ENCODE assay signal across 8 cellular contexts in the genomic region with DNA sequence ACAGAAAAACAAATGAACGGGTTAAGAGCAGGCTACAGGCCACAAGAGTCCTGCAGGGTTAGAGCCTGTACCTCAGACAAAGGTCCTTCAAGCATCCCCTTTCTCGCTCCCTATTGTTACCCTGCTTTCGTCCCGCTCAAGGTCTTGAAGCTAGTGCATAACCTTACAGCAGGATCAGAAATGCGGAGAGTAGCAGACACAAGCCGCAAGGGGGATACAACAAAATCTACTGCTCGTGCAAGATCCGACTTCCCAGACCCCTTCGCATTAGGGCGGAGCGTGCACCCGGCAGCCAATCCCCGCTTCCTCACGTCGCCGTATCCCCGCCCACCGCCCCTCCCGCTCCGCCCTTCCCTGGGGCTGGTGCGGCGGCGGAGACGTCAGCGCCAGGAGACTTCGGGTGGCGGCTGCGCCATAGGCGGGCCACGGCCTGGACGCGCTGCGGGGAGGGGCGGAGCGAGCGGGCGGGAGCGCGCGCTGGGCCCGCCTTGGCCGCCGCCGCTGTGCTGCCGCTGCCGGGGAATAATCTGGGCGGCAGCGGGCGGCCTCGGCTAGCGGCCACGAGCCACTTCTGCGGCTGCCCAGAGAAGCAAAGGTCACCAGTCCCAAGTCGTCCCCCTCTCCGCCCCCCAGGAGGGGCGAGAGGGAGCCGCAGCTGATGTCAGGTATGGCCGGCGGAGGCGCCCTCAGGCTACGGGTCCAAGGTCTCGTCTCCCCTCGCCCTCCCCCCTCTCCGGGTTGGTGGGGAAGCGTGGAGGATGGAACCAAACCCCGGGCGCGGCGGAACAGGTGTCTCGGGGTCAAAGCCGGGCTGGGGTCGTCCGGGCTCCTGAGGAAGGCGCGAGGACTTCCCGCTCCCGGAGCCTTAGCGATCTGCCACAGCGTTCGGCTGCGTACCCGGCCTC. TPM values are rescaled to one million over a fixed set of nuclear protein-coding genes. Genes with fewer than 3 reads are reported as not detected.
DNase-seq lines count a peak whose midpoint lies in the region; ATAC-seq, FAIRE-seq and TF ChIP-seq lines count a peak whose summit lies in the region.

A gene (plus strand): TSS at position 389 of the 905 bp plus-strand sequence. CDS start 51,776 bp downstream, outside the sequence.

- WGBS in adrenal gland, 4 donors: 0 to 2% (median 0%) methylated on average over 8 to 82 of the region's 82 CpGs
- WGBS in heart right ventricle, 2 donors: 0 to 1% methylated on average over 64 to 82 of the region's 82 CpGs
- 0% methylated on average over 13 to 44 of the region's 82 CpGs for WGBS in upper lobe of left lung, 2 donors

- H3K36me3 ChIP-seq in adrenal gland (replicated peaks in 1 of 2) (no peaks in the 10 kb centered on the region), heart right ventricle (peaks cover 0 to 5% (median 0%) of the 10 kb centered on the region in 9 donors), upper lobe of left lung (no peaks in the 10 kb centered on the region)

- peaks cover 0 to 22% of the 10 kb centered on the region in 2 donors for H3K4me1 ChIP-seq in adrenal gland (replicated peaks in 1 of 2)
- H3K4me1 ChIP-seq in heart right ventricle: peaks cover 0 to 39% (median 25%) of the 10 kb centered on the region in 9 donors
- H3K4me1 ChIP-seq in upper lobe of left lung: peaks cover 18 to 35% (median 20%) of the 10 kb centered on the region in 4 donors

- peak within 1 kb of the TSS; percentile 63 to 100 (median 68) for H3K4me3 ChIP-seq in adrenal gland
- peak within 1 kb of the TSS; percentile 73 to 98 (median 93) for H3K4me3 ChIP-seq in heart right ventricle
- H3K4me3 ChIP-seq in upper lobe of left lung: peak within 1 kb of the TSS; percentile 63 to 86 (median 76)

- peaks cover 8 to 15% (median 12%) of the 10 kb centered on the region in 3 donors for H3K4me1 Mint-ChIP-seq in T-cell

- ATAC-seq in HG02852 (IDR thresholded peaks at IDR 0.05; ENCODE audit: unreplicated experiment) (peak; percentile 83), T-cell (replicated peaks in 1 of 4) (peak; percentile 85 to 89 (median 86)), heart right ventricle (peak; percentile 97 to 100 (median 98)), upper lobe of left lung (ENCODE audit: low FRiP score in 2 of 2) (peak; percentile 99)

- peaks cover 3% of the 10 kb centered on the region for H3K36me3 Mint-ChIP-seq in T-cell

- FAIRE-seq in GM12892 (lab: Jason Lieb, UNC): peak; percentile 97

- H3K4me3 Mint-ChIP-seq in T-cell: peak within 1 kb of the TSS; percentile 86 to 93 (median 91)

- no peaks in the 10 kb centered on the region for H3K27me3 ChIP-seq in adrenal gland
- H3K27me3 ChIP-seq in heart right ventricle: no peaks in the 10 kb centered on the region
- no peaks in the 10 kb centered on the region for H3K27me3 ChIP-seq in upper lobe of left lung

- TF ChIP-seq POLR2A in GM12892 (IDR thresholded peaks at IDR 0.05; ENCODE audit: low read depth, low read length): peak; percentile 81
- TF ChIP-seq POLR2A in adrenal gland (IDR thresholded peaks at IDR 0.05): peak; percentile 85 to 98
- peak in 2 of 4 donors; percentile 90 to 95 for TF ChIP-seq POLR2A in upper lobe of left lung (IDR thresholded peaks at IDR 0.05)

- POLR2A ChIA-PET in T-cell (lab: Charles Lee): interaction anchor here (0.6 to 1.7 kb wide), 10 partner anchors 9 to 1004 kb away, joined by 3 to 7 read pairs (median 4); a partner anchor contains a TSS

- H3K9me3 ChIP-seq in adrenal gland (replicated peaks in 1 of 3) (no peaks in the 10 kb centered on the region), heart right ventricle (no peaks in the 10 kb centered on the region), upper lobe of left lung (no peaks in the 10 kb centered on the region)

- H3K9me3 Mint-ChIP-seq in T-cell: no peaks in the 10 kb centered on the region

- CTCF ChIA-PET in T-cell (lab: Charles Lee): interaction anchor here (0.6 to 2.1 kb wide), 18 partner anchors 8 to 1647 kb away, joined by 3 to 11 read pairs (median 4); no protein-coding TSS in a partner anchor

- DNase-seq in GM12892 (ENCODE audit: insufficient read length) (peak; percentile 64), NCI-H1436 treated with DMSO at 0.1 percent for 48 hours (lab: John Stamatoyannopoulos, UW) (peak; percentile 85), T-cell (peak; percentile 93 to 99 (median 97)), adrenal gland (peak; percentile 97 to 99 (median 98)), heart right ventricle (peak; percentile 97 to 98), posterior cingulate gyrus (peak; percentile 95 to 100 (median 97)), upper lobe of left lung (peak; percentile 97 to 99)

- intact Hi-C loops in adrenal gland (cut with DNase I) (no loop called here), heart right ventricle (cut with DNase I) (loop anchor here in 4 of 10 donors (5.0 kb wide), 3 partner anchors 75 to 460 kb away; a partner anchor contains a TSS), posterior cingulate gyrus (cut with DNase I) (loop anchor here (2.0 to 10.0 kb wide), 4 partner anchors 46 to 382 kb away; a partner anchor contains a TSS)

- peak in 1 of 4 donors; percentile 18 for TF ChIP-seq EP300 in upper lobe of left lung (IDR thresholded peaks at IDR 0.05)

- peak within 1 kb of the TSS; percentile 96 to 98 for H3K27ac Mint-ChIP-seq in T-cell

- no peaks in the 10 kb centered on the region for H3K27me3 Mint-ChIP-seq in T-cell

- TF ChIP-seq CTCF in adrenal gland (IDR thresholded peaks at IDR 0.05) (peak; percentile 21 to 75 (median 50)), heart right ventricle (IDR thresholded peaks at IDR 0.05) (peak in 8 of 9 donors; percentile 27 to 57 (median 42)), upper lobe of left lung (IDR thresholded peaks at IDR 0.05) (peak in 5 of 6 experiments; percentile 35 to 76 (median 66))

- H3K27ac ChIP-seq in adrenal gland: peak within 1 kb of the TSS; percentile 86 to 98 (median 95)
- peak within 1 kb of the TSS; percentile 72 to 99 (median 96) for H3K27ac ChIP-seq in heart right ventricle
- peak within 1 kb of the TSS; percentile 93 to 98 (median 97) for H3K27ac ChIP-seq in upper lobe of left lung

RNA-seq across cellular contexts. Expression of the gene that starts here (rescaled TPM):
- polyA plus RNA-seq in GM12892 (2012; ENCODE audit: missing spikeins): 13.6 TPM
- total RNA-seq in T-cell: 10 to 100 TPM; 32.9 to 45.0 (median 44.0) TPM
- 100 to 1,000 TPM in 1 of 8 donors, 10 to 100 TPM in 7; 16.7 to 217 (median 18.2) TPM for total RNA-seq in adrenal gland
- polyA plus RNA-seq in adrenal gland: 10 to 100 TPM in 1 of 3 donors, 1 to 10 TPM in 2; 3.6 to 23.5 (median 4.8) TPM
- total RNA-seq in heart right ventricle: 10 to 100 TPM; 14.8 to 31.9 (median 21.5) TPM
- 1 to 10 TPM; 6.2 to 6.4 TPM for polyA plus RNA-seq in heart right ventricle
- total RNA-seq in upper lobe of left lung: 10 to 100 TPM; 11.5 to 75.9 (median 34.7) TPM

Comparison
In these comparisons a context has a peak if more than half of its experiments do, and no peak if none do; other contexts are left out.
1. Peak in every context shown above with its lines: DNase-seq, ATAC-seq, H3K4me3 ChIP-seq and H3K27ac ChIP-seq.